Comparison of ENCODE assay signal across 23 cellular contexts in the genomic region with DNA sequence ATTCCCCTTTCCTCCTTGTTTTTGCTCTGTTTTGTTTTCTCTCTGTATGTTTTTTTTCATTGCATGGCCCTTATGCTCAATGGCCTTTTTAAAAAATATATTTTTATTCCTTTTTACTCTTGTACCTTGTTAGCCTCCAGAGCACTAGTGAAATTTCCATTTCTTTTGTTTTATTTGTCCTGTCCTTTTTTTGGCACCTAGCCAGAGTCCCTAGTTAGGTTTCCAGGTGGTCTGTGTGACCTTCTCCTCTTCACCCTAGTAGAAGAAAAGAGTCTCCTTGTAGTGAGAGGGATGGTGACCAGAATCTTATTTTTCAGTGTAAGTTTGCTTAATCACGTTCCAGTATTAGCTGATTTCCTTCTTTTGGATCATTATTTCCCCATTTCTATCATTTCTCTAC.
"Had no signal": no experiment of that assay in that cellular context is flagged by ENCODE, and none has a peak within 500 bp of the region (broad histone marks: within the 10 kb centered on the region; RNA-seq: fewer than 3 reads in every experiment).

No MANE protein-coding gene starts in this region.

- H3K27me3 ChIP-seq: SJSA1 had no signal

- DNase-seq: KBM-7, MV-4-11, NCI-H1048, NCI-H1105, NCI-H1417, NCI-H1436 treated with DMSO at 0.1 percent for 48 hours, NCI-H1694, NCI-H187 treated with DMSO at 0.1 percent for 48 hours, NCI-H2029 treated with DMSO at 0.1 percent for 48 hours, NCI-H2171, NCI-H226, NCI-H446, NCI-H510A, NCI-H524 treated with DMSO at 0.1 percent for 48 hours, NCI-H82, Right ventricle myocardium superior, RPMI8226, SIG-M5, T-helper 1 cell had no signal

- H3K9me3 ChIP-seq: SJSA1 had no signal

- H3K4me1 ChIP-seq: SJSA1 had no signal

- FAIRE-seq: RCC 7860 had no signal

- H3K9me3 Mint-ChIP-seq: IgD-negative memory B cell had no signal

- H3K4me3 Mint-ChIP-seq: IgD-negative memory B cell had no signal

- H3K4me3 ChIP-seq: SJSA1, SK-N-MC had no signal

- H3K27ac ChIP-seq: SJSA1, SK-N-MC had no signal

- H3K4me1 Mint-ChIP-seq: IgD-negative memory B cell had no signal

- H3K27ac Mint-ChIP-seq: IgD-negative memory B cell had no signal

- H3K27me3 Mint-ChIP-seq: IgD-negative memory B cell had no signal
